ENCODE assay signal across 8 cellular contexts in genomic region chr11:13278620-13279486, GRCh38. TPM values are rescaled to one million over a fixed set of nuclear protein-coding genes. Genes with fewer than 3 reads are reported as not detected.
DNase-seq lines count a peak whose midpoint lies in the region; ATAC-seq and TF ChIP-seq lines count a peak whose summit lies in the region.

No MANE protein-coding gene starts in this region.

- no peak for TF ChIP-seq POLR2A in gastroesophageal sphincter (IDR thresholded peaks at IDR 0.05)

- peaks cover 37% of the 10 kb centered on the region for H3K27me3 Mint-ChIP-seq in T-helper 1 cell treated with Interleukin-12 subunit alpha and Interleukin-12 subunit beta and Interleukin-4 antibody, amounts not matched to agents 30 μg/mL and 1 μg/mL, for 36 hours (ENCODE audit: low read depth)

- H3K9me3 Mint-ChIP-seq in T-helper 1 cell treated with Interleukin-12 subunit alpha and Interleukin-12 subunit beta and Interleukin-4 antibody, amounts not matched to agents 30 μg/mL and 1 μg/mL, for 36 hours: no peaks in the 10 kb centered on the region

- H3K36me3 ChIP-seq in cardiac muscle cell (no peaks in the 10 kb centered on the region), gastroesophageal sphincter (no peaks in the 10 kb centered on the region), rectal smooth muscle tissue (ENCODE audit: control insufficient read depth, insufficient read depth, low read length) (no peaks in the 10 kb centered on the region)

- DNase-seq in cardiac muscle cell (ENCODE audit: low read depth in 1 of 2, low spot score in 1 of 2): peak in 1 of 2 donors; percentile 31
- no peak for DNase-seq in Right ventricle myocardium superior

- H3K36me3 Mint-ChIP-seq in T-helper 1 cell treated with Interleukin-12 subunit alpha and Interleukin-12 subunit beta and Interleukin-4 antibody, amounts not matched to agents 30 μg/mL and 1 μg/mL, for 36 hours (ENCODE audit: low read depth): peaks cover 18% of the 10 kb centered on the region

- H3K27ac Mint-ChIP-seq in T-helper 1 cell treated with Interleukin-12 subunit alpha and Interleukin-12 subunit beta and Interleukin-4 antibody, amounts not matched to agents 30 μg/mL and 1 μg/mL, for 36 hours: peak overlapping the region; percentile 75

- TF ChIP-seq CTCF in cardiac muscle cell (IDR thresholded peaks at IDR 0.05; ENCODE audit: low read depth, low read length) (no peak), gastroesophageal sphincter (IDR thresholded peaks at IDR 0.05) (no peak)

- H3K27ac ChIP-seq in cardiac muscle cell: no peak overlapping the region
- peak overlapping the region in 3 of 4 donors; percentile 90 to 98 (median 97) for H3K27ac ChIP-seq in gastroesophageal sphincter
- H3K27ac ChIP-seq in rectal smooth muscle tissue (ENCODE audit: low read depth, low read length): peak overlapping the region; percentile 80

- WGBS in gastroesophageal sphincter (ENCODE audit: low coverage in 1 of 2), 2 donors: 43 to 45% methylated on average over 8 to 14 of the region's 61 CpGs

- peaks cover 72% of the 10 kb centered on the region for H3K27me3 ChIP-seq in cardiac muscle cell
- H3K27me3 ChIP-seq in gastroesophageal sphincter: no peaks in the 10 kb centered on the region
- H3K27me3 ChIP-seq in rectal smooth muscle tissue (ENCODE audit: control insufficient read depth, insufficient read depth, low read length): no peaks in the 10 kb centered on the region

- H3K4me3 Mint-ChIP-seq in T-helper 1 cell treated with Interleukin-12 subunit alpha and Interleukin-12 subunit beta and Interleukin-4 antibody, amounts not matched to agents 30 μg/mL and 1 μg/mL, for 36 hours: peak overlapping the region; percentile 92

- peaks cover 5% of the 10 kb centered on the region for H3K4me1 ChIP-seq in cardiac muscle cell (ENCODE audit: low read depth)
- H3K4me1 ChIP-seq in gastroesophageal sphincter: peaks cover 0 to 62% (median 11%) of the 10 kb centered on the region in 3 donors
- peaks cover 3% of the 10 kb centered on the region for H3K4me1 ChIP-seq in rectal smooth muscle tissue (ENCODE audit: control insufficient read depth, insufficient read depth, low read length)

- H3K9me3 ChIP-seq in cardiac muscle cell (ENCODE audit: low read depth) (no peaks in the 10 kb centered on the region), gastroesophageal sphincter (no peaks in the 10 kb centered on the region)

- intact Hi-C loops in Right ventricle myocardium superior (cut with DNase I): no loop called here

- H3K4me3 ChIP-seq in cardiac muscle cell: peak overlapping the region; percentile 83
- peak overlapping the region; percentile 65 to 83 for H3K4me3 ChIP-seq in gastroesophageal sphincter
- peak overlapping the region; percentile 96 for H3K4me3 ChIP-seq in rectal smooth muscle tissue (ENCODE audit: low read length)

- H3K4me1 Mint-ChIP-seq in T-helper 1 cell treated with Interleukin-12 subunit alpha and Interleukin-12 subunit beta and Interleukin-4 antibody, amounts not matched to agents 30 μg/mL and 1 μg/mL, for 36 hours (ENCODE audit: low read depth): peaks cover 52% of the 10 kb centered on the region

- H3K9ac ChIP-seq in rectal smooth muscle tissue (ENCODE audit: low read length): no peak overlapping the region

- no peak for ATAC-seq in Right ventricle myocardium superior (ENCODE audit: poor library complexity)
- ATAC-seq in gastroesophageal sphincter: no peak
- no peak for ATAC-seq in GM18519 (IDR thresholded peaks at IDR 0.05; ENCODE audit: low FRiP score, unreplicated experiment)
- no peak for ATAC-seq in HG03521 (IDR thresholded peaks at IDR 0.05; ENCODE audit: unreplicated experiment)
- no peak for ATAC-seq in GM18870 (IDR thresholded peaks at IDR 0.05; ENCODE audit: unreplicated experiment)

- TF ChIP-seq EP300 in gastroesophageal sphincter (IDR thresholded peaks at IDR 0.05): no peak

RNA-seq across cellular contexts. Expression of gene BMAL1, which starts 1.3 kb away (rescaled TPM):
- total RNA-seq in cardiac muscle cell: 3.9 and 8.9 TPM in 2 replicates
- polyA plus RNA-seq in cardiac muscle cell: 4.0 and 12.4 TPM in 2 replicates
- 9.8 TPM for total RNA-seq in Right ventricle myocardium superior
- total RNA-seq in gastroesophageal sphincter: 10 to 100 TPM; 32.2 to 38.4 (median 36.0) TPM
